Comparison of ENCODE assay signal across 1 cellular context in genomic region chr6:31663961-31664789, GRCh38.
TF ChIP-seq lines count a peak whose summit lies in the region.

No MANE protein-coding gene starts in this region.

TF ChIP-seq in K562, 482 proteins besides CTCF, POLR2A, EP300 and RAD21 (continued from another document and continues in another):
- TF ChIP-seq PYGO2 (tag; IDR thresholded peaks at IDR 0.05) (0 out of 2 replicates have a peak, but pooled peaks have one; percentile 24), MYNN (IDR thresholded peaks at IDR 0.05) (peak; percentile 57; the same call in 1 of the 2 replicates), MYNN (CRISPR knock-in tag; IDR thresholded peaks at IDR 0.05) (no peak), MEF2A (IDR thresholded peaks at IDR 0.05; ENCODE audit: control insufficient read depth, low read depth, low read length) (no peak), THAP12 (CRISPR knock-in tag; IDR thresholded peaks at IDR 0.05) (peak; percentile 85; the same call in 1 of the 2 replicates), GATAD2A (IDR thresholded peaks at IDR 0.05) (no peak), BRF1 (IDR thresholded peaks at IDR 0.05; ENCODE audit: borderline replicate concordance, extremely low read depth, insufficient read length) (no peak), THRB (CRISPR knock-in tag; conservative IDR thresholded peaks at IDR 0.05) (peak; percentile 58; the same call in 1 of the 2 replicates), ZNF436 (CRISPR knock-in tag; IDR thresholded peaks at IDR 0.05) (no peak), PURB (CRISPR knock-in tag; IDR thresholded peaks at IDR 0.05; ENCODE audit: low read depth) (no peak), ARHGAP35 (IDR thresholded peaks at IDR 0.05; ENCODE audit: partially characterized antibody) (peak; percentile 51), FOXK1 (CRISPR knock-in tag; IDR thresholded peaks at IDR 0.05; ENCODE audit: borderline replicate concordance) (no peak; the same call in 1 of the 2 replicates), NCOA1 (IDR thresholded peaks at IDR 0.05; ENCODE audit: low read depth) (peak; percentile 38; the same call in 1 of the 2 replicates), MLX (CRISPR knock-in tag; conservative IDR thresholded peaks at IDR 0.05) (no peak), SRF (CRISPR knock-in tag; IDR thresholded peaks at IDR 0.05) (0 out of 4 replicates have a peak, but pooled peaks of 1 of the 2 experiments have one; percentile 46), HOMEZ (CRISPR knock-in tag; IDR thresholded peaks at IDR 0.05) (no peak), TARDBP (IDR thresholded peaks at IDR 0.05) (peak; percentile 31; the same call in 1 of the 2 replicates), DIDO1 (tag; IDR thresholded peaks at IDR 0.05; ENCODE audit: low read depth) (no peak), CCNT2 (IDR thresholded peaks at IDR 0.05; ENCODE audit: borderline replicate concordance, extremely low read depth, insufficient read length, low read depth, low read length) (no peak), ZNF696 (CRISPR knock-in tag; conservative IDR thresholded peaks at IDR 0.05) (no peak), ESRRA (IDR thresholded peaks at IDR 0.05; ENCODE audit: borderline replicate concordance, low read depth) (peak; percentile 79), KLF13 (tag; IDR thresholded peaks at IDR 0.05; ENCODE audit: borderline replicate concordance, low read depth) (no peak), TAL1 (IDR thresholded peaks at IDR 0.05) (peak; percentile 32; the same call in 1 of the 2 replicates), TFAM (CRISPR knock-in tag; conservative IDR thresholded peaks at IDR 0.05) (no peak), ZNF324 (CRISPR knock-in tag; IDR thresholded peaks at IDR 0.05) (peak; percentile 7; the same call in 1 of the 2 replicates), HDAC2 (IDR thresholded peaks at IDR 0.05) (peak; percentile 93), TGIF2 (CRISPR knock-in tag; IDR thresholded peaks at IDR 0.05) (no peak), RREB1 (CRISPR knock-in tag; IDR thresholded peaks at IDR 0.05) (peak; percentile 55), ZNF584 (CRISPR knock-in tag; IDR thresholded peaks at IDR 0.05; ENCODE audit: low read depth) (no peak), TEAD1 (CRISPR knock-in tag; IDR thresholded peaks at IDR 0.05) (no peak; a peak in 1 of 4 replicates), GATAD2B (IDR thresholded peaks at IDR 0.05; ENCODE audit: borderline replicate concordance) (no peak), DEAF1 (CRISPR knock-in tag; IDR thresholded peaks at IDR 0.05) (no peak), CEBPZ (IDR thresholded peaks at IDR 0.05; ENCODE audit: borderline replicate concordance, low read depth, low read length) (no peak), NEUROD1 (IDR thresholded peaks at IDR 0.05; ENCODE audit: borderline replicate concordance, low read depth, low read length, partially characterized antibody) (peak; percentile 90), MAFF (IDR thresholded peaks at IDR 0.05; ENCODE audit: low read length) (peak; percentile 5; the same call in 1 of the 2 replicates), GABPB2 (CRISPR knock-in tag; conservative IDR thresholded peaks at IDR 0.05) (no peak), NCOA4 (IDR thresholded peaks at IDR 0.05; ENCODE audit: partially characterized antibody) (no peak), NR1H2 (CRISPR knock-in tag; IDR thresholded peaks at IDR 0.05) (no peak; the same call in 1 of the 2 replicates)
- TF ChIP-seq, protein P1, sequence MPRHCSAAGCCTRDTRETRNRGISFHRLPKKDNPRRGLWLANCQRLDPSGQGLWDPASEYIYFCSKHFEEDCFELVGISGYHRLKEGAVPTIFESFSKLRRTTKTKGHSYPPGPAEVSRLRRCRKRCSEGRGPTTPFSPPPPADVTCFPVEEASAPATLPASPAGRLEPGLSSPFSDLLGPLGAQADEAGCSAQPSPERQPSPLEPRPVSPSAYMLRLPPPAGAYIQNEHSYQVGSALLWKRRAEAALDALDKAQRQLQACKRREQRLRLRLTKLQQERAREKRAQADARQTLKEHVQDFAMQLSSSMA (CRISPR knock-in tag; IDR thresholded peaks at IDR 0.05) = no peak
- TF ChIP-seq, protein P2, sequence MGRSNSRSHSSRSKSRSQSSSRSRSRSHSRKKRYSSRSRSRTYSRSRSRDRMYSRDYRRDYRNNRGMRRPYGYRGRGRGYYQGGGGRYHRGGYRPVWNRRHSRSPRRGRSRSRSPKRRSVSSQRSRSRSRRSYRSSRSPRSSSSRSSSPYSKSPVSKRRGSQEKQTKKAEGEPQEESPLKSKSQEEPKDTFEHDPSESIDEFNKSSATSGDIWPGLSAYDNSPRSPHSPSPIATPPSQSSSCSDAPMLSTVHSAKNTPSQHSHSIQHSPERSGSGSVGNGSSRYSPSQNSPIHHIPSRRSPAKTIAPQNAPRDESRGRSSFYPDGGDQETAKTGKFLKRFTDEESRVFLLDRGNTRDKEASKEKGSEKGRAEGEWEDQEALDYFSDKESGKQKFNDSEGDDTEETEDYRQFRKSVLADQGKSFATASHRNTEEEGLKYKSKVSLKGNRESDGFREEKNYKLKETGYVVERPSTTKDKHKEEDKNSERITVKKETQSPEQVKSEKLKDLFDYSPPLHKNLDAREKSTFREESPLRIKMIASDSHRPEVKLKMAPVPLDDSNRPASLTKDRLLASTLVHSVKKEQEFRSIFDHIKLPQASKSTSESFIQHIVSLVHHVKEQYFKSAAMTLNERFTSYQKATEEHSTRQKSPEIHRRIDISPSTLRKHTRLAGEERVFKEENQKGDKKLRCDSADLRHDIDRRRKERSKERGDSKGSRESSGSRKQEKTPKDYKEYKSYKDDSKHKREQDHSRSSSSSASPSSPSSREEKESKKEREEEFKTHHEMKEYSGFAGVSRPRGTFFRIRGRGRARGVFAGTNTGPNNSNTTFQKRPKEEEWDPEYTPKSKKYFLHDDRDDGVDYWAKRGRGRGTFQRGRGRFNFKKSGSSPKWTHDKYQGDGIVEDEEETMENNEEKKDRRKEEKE (IDR thresholded peaks at IDR 0.05; ENCODE audit: borderline replicate concordance in 1 of 2, control insufficient read depth in 1 of 2, low read depth in 2 of 2, low read length in 1 of 2) = peak in 1 of 2 experiments; percentile 62; a peak in 1 of 4 replicates
- TF ChIP-seq, protein P3, sequence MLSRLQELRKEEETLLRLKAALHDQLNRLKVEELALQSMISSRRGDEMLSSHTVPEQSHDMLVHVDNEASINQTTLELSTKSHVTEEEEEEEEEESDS (CRISPR knock-in tag; IDR thresholded peaks at IDR 0.05) = no peak
